Comparison of ENCODE assay signal across 18 cellular contexts in the genomic region with DNA sequence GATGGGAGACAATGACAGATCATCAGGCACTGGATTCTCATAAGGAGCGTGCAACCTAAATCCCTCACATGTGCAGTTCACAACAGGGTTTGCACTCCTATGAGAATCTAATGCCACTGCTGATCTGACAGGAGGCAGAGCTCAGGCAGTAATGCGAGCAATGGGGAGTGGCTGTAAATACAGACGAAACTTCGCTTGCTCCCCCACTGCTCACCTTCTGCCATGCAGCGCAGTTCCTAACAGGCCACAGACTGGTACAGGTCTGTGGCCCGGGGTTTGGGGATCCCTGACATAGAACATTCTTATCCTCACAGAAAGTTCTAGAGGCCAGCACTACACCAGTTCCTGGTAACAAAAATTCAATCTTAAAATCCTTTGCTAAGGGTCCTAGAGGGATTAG. TPM values are rescaled to one million over a fixed set of nuclear protein-coding genes. Genes with fewer than 3 reads are reported as not detected.
DNase-seq lines count a peak whose midpoint lies in the region; ATAC-seq and TF ChIP-seq lines count a peak whose summit lies in the region.
"Had no signal": no experiment of that assay in that cellular context is flagged by ENCODE, and none has a peak within 500 bp of the region (broad histone marks: within the 10 kb centered on the region; RNA-seq: fewer than 3 reads in every experiment).

No MANE protein-coding gene starts in this region.

- DNase-seq in G401 (ENCODE audit: low spot score) (peak; percentile 75), NCI-H69 (lab: John Stamatoyannopoulos, UW) (peak; percentile 28), COLO668 (lab: John Stamatoyannopoulos, UW; ENCODE audit: unreplicated experiment) (no peak), COLO829 (ENCODE audit: low spot score) (no peak)
- DNase-seq: Calu3; CD4-positive, CD25-positive, alpha-beta regulatory T cell; CD8-positive, alpha-beta T cell; COR-L47; DMS53; DMS79 treated with DMSO at 0.1 percent for 48 hours; H9 had no signal

- H3K9me3 ChIP-seq in neutrophil: no peaks in the 10 kb centered on the region
- H3K9me3 ChIP-seq: BLaER1 had no signal

- TF ChIP-seq CTCF in neutrophil (IDR thresholded peaks at IDR 0.05): no peak

- no peak for ATAC-seq in GM21786 (IDR thresholded peaks at IDR 0.05; ENCODE audit: unreplicated experiment)
- ATAC-seq: CD8-positive, alpha-beta T cell; GM23338; HCT116 had no signal

- peak overlapping the region; percentile 68 for H3K27ac ChIP-seq in neutrophil
- H3K27ac ChIP-seq: 22Rv1, BLaER1, C4-2B had no signal

- no peaks in the 10 kb centered on the region for H3K27me3 ChIP-seq in neutrophil
- H3K27me3 ChIP-seq: BLaER1 had no signal

- H3K4me3 ChIP-seq in neutrophil (ENCODE audit: low read depth in 1 of 2, low read length in 1 of 2): no peak overlapping the region
- H3K4me3 ChIP-seq: BLaER1, GM23338 had no signal

- H3K36me3 ChIP-seq in neutrophil: peaks cover 22% of the 10 kb centered on the region

- peaks cover 20 to 47% of the 10 kb centered on the region in 2 experiments for H3K4me1 ChIP-seq in neutrophil (ENCODE audit: control insufficient read depth in 1 of 2, insufficient read depth in 1 of 2, low read depth in 1 of 2, low read length in 1 of 2)

- in situ Hi-C loops in G401 (cut with HindIII; ENCODE audit: low sequenced_read_pairs): no loop called here

RNA-seq across cellular contexts. Expression of a gene that starts 23.2 kb away (rescaled TPM):
- total RNA-seq in G401 (2014; rRNA removed; shearing (Covaris generic)): 11.3 and 18.4 TPM in 2 replicates

RNA-seq across cellular contexts. Expression of a gene that starts 36.3 kb away (rescaled TPM):
- total RNA-seq in G401 (2014; rRNA removed; shearing (Covaris generic)): 43.8 and 60.2 TPM in 2 replicates

RNA-seq across cellular contexts. Expression of a gene that starts 44.1 kb away (rescaled TPM):
- total RNA-seq in G401 (2014; rRNA removed; shearing (Covaris generic)): 12.1 and 22.1 TPM in 2 replicates

Comparison
In these comparisons a context has a peak if more than half of its experiments do, and no peak if none do; other contexts are left out.
1. DNase-seq: peak in G401 (single experiment) and NCI-H69 (single experiment); none in COLO668 (single experiment) and COLO829 (single experiment).